In the genomic region with DNA sequence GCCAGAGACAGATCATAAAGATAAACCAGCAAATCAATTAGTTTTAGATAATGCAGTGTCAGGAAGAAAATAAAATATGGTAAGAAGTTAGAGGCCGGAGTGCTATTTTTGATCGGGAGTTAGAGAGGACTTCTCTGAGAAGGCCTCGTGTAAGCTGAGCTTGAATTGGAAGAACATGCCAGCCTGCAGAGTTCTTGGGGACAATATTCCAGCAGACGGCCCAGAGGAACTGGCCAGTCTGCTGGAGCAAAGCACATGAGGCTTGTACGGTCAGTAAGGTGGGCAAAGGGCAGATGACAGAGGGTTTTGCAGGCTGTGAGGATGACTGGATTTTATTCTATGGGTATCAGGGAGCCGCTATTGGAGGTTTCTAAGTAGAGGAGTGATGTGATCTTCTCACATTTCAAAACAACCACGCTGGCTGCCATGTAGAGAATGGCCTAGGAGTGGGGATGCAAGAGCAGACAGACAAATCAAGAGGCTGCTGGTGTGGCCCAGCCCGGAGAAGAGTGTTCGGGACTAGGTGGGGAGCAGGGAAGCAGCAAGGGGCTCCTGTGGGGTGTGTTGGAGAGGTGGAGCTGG, we compare ENCODE assay signal across 21 cellular contexts.
"Had no signal": no experiment of that assay in that cellular context is flagged by ENCODE, and none has a peak within 500 bp of the region (broad histone marks: within the 10 kb centered on the region; RNA-seq: fewer than 3 reads in every experiment).

No MANE protein-coding gene starts in this region.

- H3K9me3 ChIP-seq: heart left ventricle, ovary, stomach, thoracic aorta, transverse colon had no signal

- ATAC-seq: heart left ventricle, left lobe of liver, right cardiac atrium had no signal

- H3K27ac Mint-ChIP-seq: progenitor cell of endocrine pancreas had no signal

- H3K27ac ChIP-seq: dorsolateral prefrontal cortex, heart left ventricle, ovary, stomach, thoracic aorta, transverse colon had no signal

- DNase-seq: cortex of kidney; dorsolateral prefrontal cortex; effector CD8-positive, alpha-beta T cell; foreskin melanocyte; heart left ventricle; hippocampal formation; kidney glomerular epithelial cell; mesenchymal stem cell; naive B cell; nucleus accumbens; ovary; right cardiac atrium; small intestine; stimulated activated CD4-positive, alpha-beta T cell treated with anti-CD3 and anti-CD28 coated beads, Interleukin-12 subunit alpha, Interleukin-12 subunit beta, amount 100 ng/mL, for 4 hours; stimulated activated naive CD4-positive, alpha-beta T cell; stomach; substantia nigra; transverse colon had no signal

- H3K27me3 ChIP-seq: heart left ventricle, ovary, transverse colon had no signal

- H3K4me3 ChIP-seq: dorsolateral prefrontal cortex, heart left ventricle, ovary, stomach, thoracic aorta, transverse colon had no signal

- H3K36me3 ChIP-seq: heart left ventricle, ovary, stomach, thoracic aorta, transverse colon had no signal

- H3K36me3 Mint-ChIP-seq: naive B cell had no signal

- H3K4me3 Mint-ChIP-seq: naive B cell had no signal
